Comparison of ENCODE assay signal across 8 cellular contexts in the genomic region with DNA sequence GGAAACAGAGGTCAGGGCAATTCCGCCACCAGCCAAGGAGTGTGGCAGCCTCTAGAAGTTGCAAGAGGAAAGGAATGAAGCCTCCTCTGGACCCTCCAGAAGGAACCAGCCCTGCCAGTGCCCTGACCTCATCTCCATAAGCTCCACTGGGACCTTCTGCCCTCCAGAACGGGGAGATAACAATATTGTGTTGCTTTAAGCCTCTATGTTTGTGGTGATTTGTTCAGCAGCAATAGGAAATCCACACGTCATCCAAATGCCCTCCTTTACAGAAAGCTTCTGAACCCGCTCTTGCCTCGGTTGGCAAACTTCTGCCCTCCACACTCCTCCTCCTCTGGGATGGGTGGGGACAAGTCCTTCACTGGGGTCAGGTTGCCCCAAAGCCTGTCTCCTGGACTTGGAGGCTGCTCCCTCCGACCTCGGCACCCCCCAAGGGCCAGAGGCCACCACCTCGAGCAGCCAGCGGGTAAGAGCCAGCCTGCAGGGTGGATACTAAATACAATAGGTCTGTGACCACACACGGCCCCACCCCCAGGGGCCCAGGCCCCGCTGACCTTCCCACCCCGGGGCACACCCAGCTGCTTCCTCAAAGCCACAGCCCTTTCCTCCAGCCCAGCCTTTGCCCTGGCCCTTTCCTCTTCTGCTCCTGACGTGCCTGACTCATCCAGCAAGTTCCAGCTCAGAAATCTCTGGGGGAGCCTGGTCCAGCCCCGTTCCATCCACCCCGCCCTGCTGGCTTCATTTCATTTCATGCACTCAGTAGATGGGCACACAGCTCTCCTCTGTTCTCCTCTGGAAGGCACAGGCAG. TPM values are rescaled to one million over a fixed set of nuclear protein-coding genes. Genes with fewer than 3 reads are reported as not detected.
DNase-seq lines count a peak whose midpoint lies in the region; ATAC-seq, FAIRE-seq and TF ChIP-seq lines count a peak whose summit lies in the region.

No MANE protein-coding gene starts in this region.

- ATAC-seq in left cardiac atrium: peak; percentile 87 to 93
- no peak for ATAC-seq in activated CD4-positive, CD25-positive, alpha-beta regulatory T cell treated with anti-CD3 and anti-CD28 coated beads, Interleukin-2, amount 50 U/mL, for 24 hours

- WGBS in adipose tissue, 3 donors: 20 to 55% (median 29%) methylated on average over 13 to 15 of the region's 15 CpGs
- 28 to 32% (median 32%) methylated on average over 13 to 15 of the region's 15 CpGs for WGBS in small intestine, 3 donors

- POLR2A ChIA-PET in HEK293 (lab: Yijun Ruan, JAX): no interaction called here

- H3K4me3 Mint-ChIP-seq in nephron progenitor cell: no peak overlapping the region

- CTCF ChIA-PET in HEK293 (lab: Yijun Ruan, JAX): interaction anchor here (0.8 kb wide), 1 partner anchor 139 kb away, joined by 3 read pairs; no protein-coding TSS in a partner anchor

- peaks cover 8% of the 10 kb centered on the region for H3K9me3 Mint-ChIP-seq in nephron progenitor cell

- TF ChIP-seq CTCF in HEK293 (tag by site-specific recombination; IDR thresholded peaks at IDR 0.05) (no peak), nephron progenitor cell (IDR thresholded peaks at IDR 0.05) (no peak)

- no peaks in the 10 kb centered on the region for H3K27me3 ChIP-seq in small intestine (ENCODE audit: control insufficient read depth in 2 of 2, insufficient read depth in 2 of 2, low read length in 2 of 2)

- FAIRE-seq in small intestine (lab: Jason Lieb, UNC): no peak

- peak; percentile 94 for DNase-seq in left cardiac atrium
- peak; percentile 96 for DNase-seq in small intestine
- no peak for DNase-seq in nephron progenitor cell
- no peak for DNase-seq in T-helper 1 cell
- no peak for DNase-seq in NCI-H748 treated with DMSO at 0.1 percent for 48 hours (lab: John Stamatoyannopoulos, UW)

- H3K36me3 ChIP-seq in HEK293 (ENCODE audit: control insufficient read depth in 2 of 2, insufficient read depth in 1 of 2, low read length in 2 of 2) (no peaks in the 10 kb centered on the region), small intestine (ENCODE audit: control insufficient read depth in 2 of 2, insufficient read depth in 2 of 2, low read length in 2 of 2) (no peaks in the 10 kb centered on the region)

- H3K36me3 Mint-ChIP-seq in nephron progenitor cell (ENCODE audit: low read depth): no peaks in the 10 kb centered on the region

- H3K27me3 Mint-ChIP-seq in nephron progenitor cell (ENCODE audit: low read depth, poor library complexity): peaks cover 12% of the 10 kb centered on the region

- H3K27ac ChIP-seq in HEK293 (ENCODE audit: extremely low read depth, low read depth, low read length): no peak overlapping the region
- peak overlapping the region; percentile 85 for H3K27ac ChIP-seq in adipose tissue (ENCODE audit: low read depth, low read length)
- peak overlapping the region; percentile 50 to 87 for H3K27ac ChIP-seq in small intestine (ENCODE audit: low read depth in 1 of 2, low read length in 1 of 2)

- H3K27ac Mint-ChIP-seq in nephron progenitor cell: no peak overlapping the region

- intact Hi-C loops in left cardiac atrium (cut with DNase I): loop anchor here in 1 of 2 donors (2.0 kb wide), 1 partner anchor 59 kb away; no protein-coding TSS in a partner anchor

- H3K4me3 ChIP-seq in HEK293 (ENCODE audit: low read depth, low read length): no peak overlapping the region
- H3K4me3 ChIP-seq in small intestine (ENCODE audit: low read depth in 1 of 2, low read length in 2 of 2): no peak overlapping the region

- H3K4me1 Mint-ChIP-seq in nephron progenitor cell: peaks cover 28% of the 10 kb centered on the region

- no peaks in the 10 kb centered on the region for H3K4me1 ChIP-seq in HEK293 (ENCODE audit: control insufficient read depth, insufficient read depth, low read length)
- peaks cover 9% of the 10 kb centered on the region in 2 donors for H3K4me1 ChIP-seq in small intestine (ENCODE audit: control insufficient read depth in 2 of 2, insufficient read depth in 1 of 2, low read depth in 1 of 2, low read length in 1 of 2)

- H3K9me3 ChIP-seq in HEK293 (ENCODE audit: control insufficient read depth, insufficient read depth, low read depth, low read length) (no peaks in the 10 kb centered on the region), small intestine (ENCODE audit: control insufficient read depth, low read depth) (no peaks in the 10 kb centered on the region)

TF ChIP-seq in HEK293, 187 proteins besides CTCF, POLR2A, EP300 and RAD21:
- peak; percentile 72 for TF ChIP-seq KLF1 (tag by site-specific recombination; IDR thresholded peaks at IDR 0.05)
- TF ChIP-seq, protein P1, sequence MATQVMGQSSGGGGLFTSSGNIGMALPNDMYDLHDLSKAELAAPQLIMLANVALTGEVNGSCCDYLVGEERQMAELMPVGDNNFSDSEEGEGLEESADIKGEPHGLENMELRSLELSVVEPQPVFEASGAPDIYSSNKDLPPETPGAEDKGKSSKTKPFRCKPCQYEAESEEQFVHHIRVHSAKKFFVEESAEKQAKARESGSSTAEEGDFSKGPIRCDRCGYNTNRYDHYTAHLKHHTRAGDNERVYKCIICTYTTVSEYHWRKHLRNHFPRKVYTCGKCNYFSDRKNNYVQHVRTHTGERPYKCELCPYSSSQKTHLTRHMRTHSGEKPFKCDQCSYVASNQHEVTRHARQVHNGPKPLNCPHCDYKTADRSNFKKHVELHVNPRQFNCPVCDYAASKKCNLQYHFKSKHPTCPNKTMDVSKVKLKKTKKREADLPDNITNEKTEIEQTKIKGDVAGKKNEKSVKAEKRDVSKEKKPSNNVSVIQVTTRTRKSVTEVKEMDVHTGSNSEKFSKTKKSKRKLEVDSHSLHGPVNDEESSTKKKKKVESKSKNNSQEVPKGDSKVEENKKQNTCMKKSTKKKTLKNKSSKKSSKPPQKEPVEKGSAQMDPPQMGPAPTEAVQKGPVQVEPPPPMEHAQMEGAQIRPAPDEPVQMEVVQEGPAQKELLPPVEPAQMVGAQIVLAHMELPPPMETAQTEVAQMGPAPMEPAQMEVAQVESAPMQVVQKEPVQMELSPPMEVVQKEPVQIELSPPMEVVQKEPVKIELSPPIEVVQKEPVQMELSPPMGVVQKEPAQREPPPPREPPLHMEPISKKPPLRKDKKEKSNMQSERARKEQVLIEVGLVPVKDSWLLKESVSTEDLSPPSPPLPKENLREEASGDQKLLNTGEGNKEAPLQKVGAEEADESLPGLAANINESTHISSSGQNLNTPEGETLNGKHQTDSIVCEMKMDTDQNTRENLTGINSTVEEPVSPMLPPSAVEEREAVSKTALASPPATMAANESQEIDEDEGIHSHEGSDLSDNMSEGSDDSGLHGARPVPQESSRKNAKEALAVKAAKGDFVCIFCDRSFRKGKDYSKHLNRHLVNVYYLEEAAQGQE (tag by site-specific recombination; IDR thresholded peaks at IDR 0.05): no peak

RNA-seq across cellular contexts. Expression of a gene that starts 58.7 kb away (rescaled TPM):
- polyA plus RNA-seq in adipose tissue (10 to 100 TPM; 28.7 to 74.3 (median 63.1) TPM), small intestine (10 to 100 TPM; 26.2 to 50.4 (median 30.0) TPM)
- total RNA-seq in left cardiac atrium: 100 to 1,000 TPM; 117 to 154 TPM

Comparison
In these comparisons a context has a peak if more than half of its experiments do, and no peak if none do; other contexts are left out.
1. ATAC-seq: peak in left cardiac atrium (2 of 2); none in activated CD4-positive, CD25-positive, alpha-beta regulatory T cell treated with anti-CD3 and anti-CD28 coated beads, Interleukin-2, amount 50 U/mL, for 24 hours (0 of 2).
2. DNase-seq: peak in left cardiac atrium (single experiment) and small intestine (single experiment); none in nephron progenitor cell (single experiment), T-helper 1 cell (0 of 5) and NCI-H748 treated with DMSO at 0.1 percent for 48 hours (single experiment).